ENCODE assay signal across 18 cellular contexts in the genomic region with DNA sequence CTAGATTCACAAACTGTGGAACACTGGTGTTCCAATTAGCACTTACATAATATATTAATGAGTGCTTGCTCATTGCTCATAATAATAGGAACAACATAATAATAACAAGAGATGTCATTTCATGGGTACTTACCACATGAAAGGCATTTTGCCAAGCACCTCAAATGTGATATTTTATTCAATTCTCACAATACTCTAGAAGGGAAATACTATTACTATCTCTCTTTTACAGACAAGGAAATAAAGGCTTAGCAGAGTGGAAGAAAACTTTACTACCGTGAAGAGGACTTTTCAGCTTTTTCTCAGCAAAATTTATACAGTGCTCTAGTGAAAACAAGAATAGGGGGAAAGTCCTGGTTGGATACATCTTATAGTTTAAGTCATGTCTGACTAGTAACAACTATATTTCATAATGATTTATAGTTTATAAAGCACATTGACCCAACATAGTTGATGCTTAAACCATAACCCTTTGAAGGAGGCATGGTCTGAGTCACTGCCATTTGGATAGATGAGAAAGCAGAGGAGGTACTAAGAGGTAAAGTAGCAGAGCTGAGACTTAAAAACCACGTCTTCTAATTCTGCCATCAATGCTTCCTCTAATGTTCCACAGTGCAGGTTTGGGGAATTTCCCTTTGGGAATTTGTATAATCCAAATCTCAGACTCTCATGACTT.
DNase-seq lines count a peak whose midpoint lies in the region; ATAC-seq, FAIRE-seq and TF ChIP-seq lines count a peak whose summit lies in the region.
"Had no signal": no experiment of that assay in that cellular context is flagged by ENCODE, and none has a peak within 500 bp of the region (broad histone marks: within the 10 kb centered on the region; RNA-seq: fewer than 3 reads in every experiment).

No MANE protein-coding gene starts in this region.

- H3K4me2 ChIP-seq in GM12878 (ENCODE audit: control insufficient read depth, insufficient read depth) = no peak overlapping the region
- H3K4me2 ChIP-seq: BLaER1 treated with 17β-estradiol and CSF1 and Interleukin-3, amounts not matched to agents 10 nM and 100 nM had no signal

- no peak for FAIRE-seq in GM12878 (lab: Jason Lieb, UNC)
- FAIRE-seq: G401.6, H1 had no signal

- H3K27ac Mint-ChIP-seq in activated CD8-positive, alpha-beta T cell treated with anti-CD3 and anti-CD28 coated beads for 36 hours = no peak overlapping the region
- H3K27ac Mint-ChIP-seq in activated CD8-positive, alpha-beta T cell treated with anti-CD3 and anti-CD28 coated beads, Interleukin-2, amount 10 ng/mL, durations not matched to agents 7 days and 5 days = no peak overlapping the region
- H3K27ac Mint-ChIP-seq in CD8-positive, alpha-beta T cell = no peak overlapping the region
- H3K27ac Mint-ChIP-seq: B cell; CD8-positive, alpha-beta memory T cell; H9 had no signal

- intact Hi-C loops in activated CD8-positive, alpha-beta T cell treated with anti-CD3 and anti-CD28 coated beads for 36 hours (cut with micrococcal nuclease) = no loop called here
- intact Hi-C loops in GM12878 (cut with micrococcal nuclease; ENCODE audit: unreplicated experiment) = no loop called here
- intact Hi-C loops in sigmoid colon (cut with DNase I) = loop anchor here (5.0 kb wide), 2 partner anchors 44 to 64 kb away; no protein-coding TSS in a partner anchor
- intact Hi-C loops in CD8-positive, alpha-beta T cell (cut with DNase I, micrococcal nuclease) = no loop called here

- SMC1A ChIA-PET in GM12878 (lab: Charles Lee; ENCODE audit: uncharacterized antibody, unreplicated experiment) = interaction anchor here (1.0 kb wide), 1 partner anchor 11 kb away, joined by 5 read pairs; no protein-coding TSS in a partner anchor

- H3K9ac ChIP-seq in GM12878 (ENCODE audit: control insufficient read depth, insufficient read depth, low read length) = no peak overlapping the region
- H3K9ac ChIP-seq: BLaER1 treated with 17β-estradiol and CSF1 and Interleukin-3, amounts not matched to agents 10 nM and 100 nM had no signal

- TF ChIP-seq CTCF in activated CD8-positive, alpha-beta T cell treated with anti-CD3 and anti-CD28 coated beads for 36 hours (IDR thresholded peaks at IDR 0.05) = no peak
- no peak for TF ChIP-seq CTCF in GM12878 (IDR thresholded peaks at IDR 0.05 in 2 of 3, conservative IDR thresholded peaks at IDR 0.05 in 1 of 3; ENCODE audit: control insufficient read depth in 2 of 3, extremely low read depth in 1 of 3, insufficient read depth in 1 of 3, low read depth in 3 of 3, low read length in 3 of 3)
- TF ChIP-seq CTCF in sigmoid colon (IDR thresholded peaks at IDR 0.05) = no peak
- TF ChIP-seq CTCF in CD8-positive, alpha-beta T cell (IDR thresholded peaks at IDR 0.05) = no peak

- no peak overlapping the region for H3K4me3 Mint-ChIP-seq in activated CD8-positive, alpha-beta T cell treated with anti-CD3 and anti-CD28 coated beads for 36 hours
- no peak overlapping the region for H3K4me3 Mint-ChIP-seq in activated CD8-positive, alpha-beta T cell treated with anti-CD3 and anti-CD28 coated beads, Interleukin-2, amount 10 ng/mL, durations not matched to agents 7 days and 5 days
- H3K4me3 Mint-ChIP-seq in CD8-positive, alpha-beta T cell = no peak overlapping the region
- H3K4me3 Mint-ChIP-seq: B cell; CD8-positive, alpha-beta memory T cell; H9 had no signal

- in situ Hi-C loops in GM12878 (cut with MboI) = no loop called here
- in situ Hi-C loops in G401 (cut with HindIII; ENCODE audit: low sequenced_read_pairs) = no loop called here

- H3K27me3 ChIP-seq in GM12878 (replicated peaks in 1 of 2; ENCODE audit: control insufficient read depth in 2 of 2, insufficient read depth in 2 of 2, low read length in 1 of 2) (no peaks in the 10 kb centered on the region; a peak in 1 of 4 replicates), sigmoid colon (no peaks in the 10 kb centered on the region)
- peaks cover 3% of the 10 kb centered on the region for H3K27me3 ChIP-seq in CD8-positive, alpha-beta T cell (ENCODE audit: insufficient read depth, low read length)
- H3K27me3 ChIP-seq: BLaER1 treated with 17β-estradiol and CSF1 and Interleukin-3, amounts not matched to agents 10 nM and 100 nM had no signal

- H3K4me3 ChIP-seq in GM12878 (no peak overlapping the region), sigmoid colon (no peak overlapping the region)
- no peak overlapping the region for H3K4me3 ChIP-seq in CD8-positive, alpha-beta T cell (ENCODE audit: low read depth, low read length)
- H3K4me3 ChIP-seq: BLaER1 treated with 17β-estradiol and CSF1 and Interleukin-3, amounts not matched to agents 10 nM and 100 nM had no signal

- no peaks in the 10 kb centered on the region for H3K36me3 Mint-ChIP-seq in activated CD8-positive, alpha-beta T cell treated with anti-CD3 and anti-CD28 coated beads for 36 hours (ENCODE audit: low read depth)
- no peaks in the 10 kb centered on the region for H3K36me3 Mint-ChIP-seq in activated CD8-positive, alpha-beta T cell treated with anti-CD3 and anti-CD28 coated beads, Interleukin-2, amount 10 ng/mL, durations not matched to agents 7 days and 5 days (ENCODE audit: low read depth)
- H3K36me3 Mint-ChIP-seq in CD8-positive, alpha-beta T cell = no peaks in the 10 kb centered on the region
- H3K36me3 Mint-ChIP-seq: CD8-positive, alpha-beta memory T cell had no signal

- no peak overlapping the region for H2AFZ ChIP-seq in GM12878 (ENCODE audit: control insufficient read depth, low read depth, low read length)

- DNase-seq in activated CD8-positive, alpha-beta T cell treated with anti-CD3 and anti-CD28 coated beads for 36 hours = no peak
- no peak for DNase-seq in activated CD8-positive, alpha-beta T cell treated with anti-CD3 and anti-CD28 coated beads, Interleukin-2, amount 10 ng/mL, durations not matched to agents 7 days and 5 days
- DNase-seq in GM12878 (ENCODE audit: low read depth, low spot score) = no peak
- no peak for DNase-seq in sigmoid colon
- DNase-seq in G401 (ENCODE audit: low spot score) = no peak
- no peak for DNase-seq in CD8-positive, alpha-beta T cell
- DNase-seq in cerebellar nuclear complex (lab: John Stamatoyannopoulos, UW) = no peak
- DNase-seq: 8988T; CD8-positive, alpha-beta memory T cell; COR-L47; DMS 273 treated with DMSO at 0.1 percent for 48 hours; DND-41; H9 had no signal

- no peaks in the 10 kb centered on the region for H3K4me1 Mint-ChIP-seq in activated CD8-positive, alpha-beta T cell treated with anti-CD3 and anti-CD28 coated beads for 36 hours (ENCODE audit: low read depth)
- H3K4me1 Mint-ChIP-seq in activated CD8-positive, alpha-beta T cell treated with anti-CD3 and anti-CD28 coated beads, Interleukin-2, amount 10 ng/mL, durations not matched to agents 7 days and 5 days (ENCODE audit: low read depth) = no peaks in the 10 kb centered on the region
- no peaks in the 10 kb centered on the region for H3K4me1 Mint-ChIP-seq in CD8-positive, alpha-beta T cell (ENCODE audit: low read depth)
- H3K4me1 Mint-ChIP-seq: B cell had no signal

- TF ChIP-seq POLR2A in GM12878 (IDR thresholded peaks at IDR 0.05; ENCODE audit: low read depth, low read length) (no peak), sigmoid colon (IDR thresholded peaks at IDR 0.05) (no peak)

- POLR2A ChIA-PET in activated CD8-positive, alpha-beta T cell treated with anti-CD3 and anti-CD28 coated beads for 36 hours (lab: Charles Lee) = no interaction called here
- POLR2A ChIA-PET in activated CD8-positive, alpha-beta T cell treated with anti-CD3 and anti-CD28 coated beads, Interleukin-2, amount 10 ng/mL, durations not matched to agents 7 days and 5 days (lab: Charles Lee) = no interaction called here
- POLR2A ChIA-PET in GM12878 (lab: Charles Lee) = no interaction called here
- POLR2A ChIA-PET in CD8-positive, alpha-beta T cell (lab: Charles Lee) = no interaction called here

- BruUV-seq in GM12878 (replicated peaks; lab: Mats Ljungman, UMichigan) = no TSS peak

- H3K9me3 Mint-ChIP-seq in activated CD8-positive, alpha-beta T cell treated with anti-CD3 and anti-CD28 coated beads for 36 hours = peaks cover 7% of the 10 kb centered on the region
- H3K9me3 Mint-ChIP-seq in activated CD8-positive, alpha-beta T cell treated with anti-CD3 and anti-CD28 coated beads, Interleukin-2, amount 10 ng/mL, durations not matched to agents 7 days and 5 days (ENCODE audit: insufficient read depth) = no peaks in the 10 kb centered on the region
- peaks cover 4% of the 10 kb centered on the region for H3K9me3 Mint-ChIP-seq in CD8-positive, alpha-beta T cell

- TF ChIP-seq RAD21 in GM12878 (IDR thresholded peaks at IDR 0.05; ENCODE audit: insufficient read depth, low read depth, low read length) = no peak

- H3K9me3 ChIP-seq in GM12878 (replicated peaks; ENCODE audit: control insufficient read depth, insufficient read depth, low read length) = no peaks in the 10 kb centered on the region; the same call in 2 of the 3 replicates
- no peaks in the 10 kb centered on the region for H3K9me3 ChIP-seq in sigmoid colon
- no peaks in the 10 kb centered on the region for H3K9me3 ChIP-seq in CD8-positive, alpha-beta T cell (ENCODE audit: low read length)

- H3K27me3 Mint-ChIP-seq in activated CD8-positive, alpha-beta T cell treated with anti-CD3 and anti-CD28 coated beads for 36 hours = peaks cover 4% of the 10 kb centered on the region
- peaks cover 4% of the 10 kb centered on the region for H3K27me3 Mint-ChIP-seq in activated CD8-positive, alpha-beta T cell treated with anti-CD3 and anti-CD28 coated beads, Interleukin-2, amount 10 ng/mL, durations not matched to agents 7 days and 5 days (ENCODE audit: low read depth)
- peaks cover 7% of the 10 kb centered on the region for H3K27me3 Mint-ChIP-seq in CD8-positive, alpha-beta T cell (ENCODE audit: low read depth)

- H3K27ac ChIP-seq in GM12878 (ENCODE audit: control insufficient read depth, insufficient read depth) (no peak overlapping the region), sigmoid colon (peak overlapping the region in 3 of 4 donors; percentile 38 to 65 (median 60))
- H3K27ac ChIP-seq in CD8-positive, alpha-beta T cell (ENCODE audit: low read depth, low read length) = no peak overlapping the region
- H3K27ac ChIP-seq: BLaER1 treated with 17β-estradiol and CSF1 and Interleukin-3, amounts not matched to agents 10 nM and 100 nM had no signal

- TF ChIP-seq EP300 in GM12878 (IDR thresholded peaks at IDR 0.05; ENCODE audit: borderline replicate concordance in 1 of 2, control insufficient read depth in 1 of 2, low read depth in 2 of 2, low read length in 2 of 2) = no peak
- TF ChIP-seq EP300 in sigmoid colon (IDR thresholded peaks at IDR 0.05) = no peak

- peak; percentile 13 for ATAC-seq in activated CD8-positive, alpha-beta T cell treated with anti-CD3 and anti-CD28 coated beads for 36 hours
- no peak for ATAC-seq in activated CD8-positive, alpha-beta T cell treated with anti-CD3 and anti-CD28 coated beads, Interleukin-2, amount 10 ng/mL, durations not matched to agents 7 days and 5 days
- ATAC-seq in HG02610 (IDR thresholded peaks at IDR 0.05; ENCODE audit: unreplicated experiment) (peak; percentile 78), GM12878 (peak; percentile 35; the same call in 1 of the 3 replicates)
- ATAC-seq in CD8-positive, alpha-beta T cell = no peak

- no peaks in the 10 kb centered on the region for H3K79me2 ChIP-seq in GM12878 (ENCODE audit: control insufficient read depth, insufficient read depth, low read length)

- 2% methylated on average over 2 of the region's 2 CpGs for WGBS in GM12878 (ENCODE audit: insufficient coverage, insufficient replicate concordance, low lambda C conversion rate, missing lambda C conversion rate)
- WGBS in sigmoid colon, 2 donors = 77 to 82% methylated on average over 2 of the region's 2 CpGs

- H3K36me3 ChIP-seq in GM12878 (ENCODE audit: control insufficient read depth in 2 of 2, insufficient read depth in 2 of 2, low read length in 1 of 2) = no peaks in the 10 kb centered on the region
- H3K36me3 ChIP-seq in sigmoid colon = no peaks in the 10 kb centered on the region
- H3K36me3 ChIP-seq in CD8-positive, alpha-beta T cell (ENCODE audit: insufficient read depth, low read length) = no peaks in the 10 kb centered on the region
- H3K36me3 ChIP-seq: BLaER1 treated with 17β-estradiol and CSF1 and Interleukin-3, amounts not matched to agents 10 nM and 100 nM had no signal

- CTCF ChIA-PET in activated CD8-positive, alpha-beta T cell treated with anti-CD3 and anti-CD28 coated beads for 36 hours (lab: Charles Lee) = interaction anchor here (0.6 to 1.2 kb wide), 2 partner anchors 16 to 352 kb away, joined by 3 to 4 read pairs; no protein-coding TSS in a partner anchor
- CTCF ChIA-PET in activated CD8-positive, alpha-beta T cell treated with anti-CD3 and anti-CD28 coated beads, Interleukin-2, amount 10 ng/mL, durations not matched to agents 7 days and 5 days (lab: Charles Lee) = no interaction called here
- CTCF ChIA-PET in GM12878 (lab: Yijun Ruan, JAX) = no interaction called here
- CTCF ChIA-PET in CD8-positive, alpha-beta T cell (lab: Charles Lee) = no interaction called here

- H4K20me1 ChIP-seq in GM12878 (ENCODE audit: control insufficient read depth, insufficient read depth) = no peaks in the 10 kb centered on the region
- H4K20me1 ChIP-seq: BLaER1 treated with 17β-estradiol and CSF1 and Interleukin-3, amounts not matched to agents 10 nM and 100 nM had no signal

- RAD21 ChIA-PET in GM12878 (lab: Charles Lee; ENCODE audit: unreplicated experiment) = no interaction called here

- H3K4me1 ChIP-seq in GM12878 (ENCODE audit: control insufficient read depth, insufficient read depth, low read length) (no peaks in the 10 kb centered on the region), sigmoid colon (peaks cover 0 to 10% (median 3%) of the 10 kb centered on the region in 4 donors)
- H3K4me1 ChIP-seq in CD8-positive, alpha-beta T cell (ENCODE audit: insufficient read depth, low read length) = no peaks in the 10 kb centered on the region
- H3K4me1 ChIP-seq: BLaER1 treated with 17β-estradiol and CSF1 and Interleukin-3, amounts not matched to agents 10 nM and 100 nM had no signal

Comparison
In these comparisons a context has a peak if more than half of its experiments do, and no peak if none do; other contexts are left out.
1. ATAC-seq: peak in activated CD8-positive, alpha-beta T cell treated with anti-CD3 and anti-CD28 coated beads for 36 hours (single experiment), HG02610 (single experiment) and GM12878 (single experiment); none in activated CD8-positive, alpha-beta T cell treated with anti-CD3 and anti-CD28 coated beads, Interleukin-2, amount 10 ng/mL, durations not matched to agents 7 days and 5 days (single experiment) and CD8-positive, alpha-beta T cell (single experiment).
2. H3K27ac ChIP-seq: peak in sigmoid colon (3 of 4); none in GM12878 (single experiment) and CD8-positive, alpha-beta T cell (single experiment).